Comparison of ENCODE assay signal across 26 cellular contexts in the genomic region with DNA sequence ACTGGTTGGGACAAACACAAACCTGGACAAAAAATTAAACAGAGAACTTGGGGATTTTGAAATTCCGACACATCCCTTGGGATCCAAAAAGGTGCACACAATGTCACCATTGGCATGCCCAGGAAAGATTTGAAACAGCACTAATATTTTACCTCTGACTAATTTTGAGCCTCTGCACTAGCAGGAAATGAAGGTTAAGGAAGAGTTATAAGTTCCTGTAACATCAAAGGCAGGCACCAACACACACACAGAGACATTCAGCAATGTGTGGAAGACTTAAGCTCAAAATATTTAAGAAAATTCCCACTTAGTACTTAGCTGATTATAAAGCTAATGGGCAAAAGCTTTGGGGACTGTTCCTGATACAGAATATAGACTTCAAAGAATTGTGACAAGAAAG.
DNase-seq lines count a peak whose midpoint lies in the region; ATAC-seq, FAIRE-seq and TF ChIP-seq lines count a peak whose summit lies in the region.
"Had no signal": no experiment of that assay in that cellular context is flagged by ENCODE, and none has a peak within 500 bp of the region (broad histone marks: within the 10 kb centered on the region; RNA-seq: fewer than 3 reads in every experiment).

No MANE protein-coding gene starts in this region.

- no peaks in the 10 kb centered on the region for H4K20me1 ChIP-seq in PC-3 (ENCODE audit: low read length)

- intact Hi-C loops in PC-3 (cut with micrococcal nuclease), result no loop called here
- intact Hi-C loops in cardiac septum (cut with DNase I), result no loop called here

- no peaks in the 10 kb centered on the region for H3K36me3 ChIP-seq in PC-3 (ENCODE audit: low read depth, low read length)
- no peaks in the 10 kb centered on the region for H3K36me3 ChIP-seq in trophoblast cell (ENCODE audit: control insufficient read depth in 1 of 2, insufficient read depth in 2 of 2, low read length in 2 of 2)
- H3K36me3 ChIP-seq: gastroesophageal sphincter, spleen had no signal

- no peak for ATAC-seq in PC-3
- ATAC-seq: gastroesophageal sphincter; stimulated activated naive CD8-positive, alpha-beta T cell treated with anti-CD3 and anti-CD28 coated beads, Interleukin-15, Interleukin-2, amounts not matched to agents 100 U/mL and 50 U/mL, for 24 hours had no signal

- H3K4me1 ChIP-seq in PC-3 (ENCODE audit: insufficient read depth, low read length), result no peaks in the 10 kb centered on the region
- no peaks in the 10 kb centered on the region for H3K4me1 ChIP-seq in trophoblast cell (ENCODE audit: control insufficient read depth in 1 of 2, insufficient read depth in 2 of 2, low read length in 2 of 2)
- H3K4me1 ChIP-seq: gastroesophageal sphincter, parathyroid adenoma, spleen had no signal

- H2AFZ ChIP-seq in PC-3 (ENCODE audit: low read length), result peak overlapping the region; percentile 41; the same call in 1 of the 2 replicates
- no peak overlapping the region for H2AFZ ChIP-seq in trophoblast cell (ENCODE audit: insufficient read depth, low read length, poor library complexity)
- H2AFZ ChIP-seq: parathyroid adenoma had no signal

- POLR2A ChIA-PET in PC-3 (lab: Charles Lee; ENCODE audit: unreplicated experiment), result no interaction called here

- H4K91ac ChIP-seq in trophoblast cell (ENCODE audit: low read depth, low read length), result no peak overlapping the region

- DNase-seq in HCEC 1CT (peak; percentile 75), PC-3 (no peak), epithelial cell of esophagus (ENCODE audit: low read depth) (peak; percentile 15), trophoblast cell (no peak), GM19239 (ENCODE audit: insufficient read length, low spot score) (no peak), cardiac septum (ENCODE audit: low spot score) (no peak), HFFc6 (no peak)
- DNase-seq: activated CD4-positive, alpha-beta T cell treated with anti-CD3 and anti-CD28 coated beads for 48 hours; amniotic stem cell; CD8-positive, alpha-beta memory T cell; DMS 273 treated with DMSO at 0.1 percent for 48 hours; NCI-H1105; NCI-H2029; NCI-H524; retina; SIG-M5; spleen; stimulated activated CD4-positive, alpha-beta T cell treated with anti-CD3 and anti-CD28 coated beads, Interleukin-2, amount 100 ng/mL, for 24 hours; stimulated activated naive CD8-positive, alpha-beta T cell treated with anti-CD3 and anti-CD28 coated beads, Interleukin-15, Interleukin-2, amounts not matched to agents 100 U/mL and 50 U/mL, for 24 hours; T-helper 9 cell had no signal

- H3K4ac ChIP-seq in trophoblast cell (ENCODE audit: low read depth, low read length), result no peak overlapping the region

- no peaks in the 10 kb centered on the region for H3K9me3 ChIP-seq in PC-3 (ENCODE audit: low read length)
- no peaks in the 10 kb centered on the region for H3K9me3 ChIP-seq in trophoblast cell (ENCODE audit: insufficient read depth, low read depth, low read length)
- H3K9me3 ChIP-seq: gastroesophageal sphincter had no signal

- no peak overlapping the region for H2BK12ac ChIP-seq in trophoblast cell (ENCODE audit: low read length)

- no peaks in the 10 kb centered on the region for H3K27me3 ChIP-seq in PC-3 (ENCODE audit: low read length)
- H3K27me3 ChIP-seq in trophoblast cell (ENCODE audit: insufficient read depth, low read length), result no peaks in the 10 kb centered on the region
- H3K27me3 ChIP-seq: gastroesophageal sphincter, spleen had no signal

- H3K79me1 ChIP-seq in trophoblast cell (ENCODE audit: low read length), result no peaks in the 10 kb centered on the region

- H3K9ac ChIP-seq in PC-3 (ENCODE audit: low read length) (no peak overlapping the region), trophoblast cell (ENCODE audit: low read length) (no peak overlapping the region)
- H3K9ac ChIP-seq: parathyroid adenoma had no signal

- H4K12ac ChIP-seq in trophoblast cell (ENCODE audit: low read depth, low read length), result no peak overlapping the region

- no peak overlapping the region for H3K14ac ChIP-seq in trophoblast cell (ENCODE audit: low read length)

- H3K27ac ChIP-seq in PC-3 (ENCODE audit: low read length) (no peak overlapping the region), trophoblast cell (ENCODE audit: low read depth, low read length) (peak overlapping the region; percentile 34)
- H3K27ac ChIP-seq: gastroesophageal sphincter, parathyroid adenoma, spleen had no signal

- H3K23ac ChIP-seq in trophoblast cell (ENCODE audit: low read length), result no peak overlapping the region

- H3K4me2 ChIP-seq in PC-3 (ENCODE audit: low read length), result no peak overlapping the region
- H3K4me2 ChIP-seq in trophoblast cell (ENCODE audit: low read length), result no peak overlapping the region

- no peaks in the 10 kb centered on the region for H3K36me3 Mint-ChIP-seq in HFFc6 (ENCODE audit: low read depth)
- H3K36me3 Mint-ChIP-seq: activated naive CD4-positive, alpha-beta T cell treated with anti-CD3 and anti-CD28 coated beads, Interleukin-2, amount 50 U/mL, for 24 hours; CD8-positive, alpha-beta memory T cell had no signal

- H3K4me1 Mint-ChIP-seq in HFFc6 (ENCODE audit: low read depth), result no peaks in the 10 kb centered on the region
- H3K4me1 Mint-ChIP-seq: activated naive CD4-positive, alpha-beta T cell treated with anti-CD3 and anti-CD28 coated beads, Interleukin-2, amount 50 U/mL, for 24 hours; CD8-positive, alpha-beta memory T cell; nephron had no signal

- H3K9me2 ChIP-seq in PC-3 (replicated peaks; ENCODE audit: low read length), result no peaks in the 10 kb centered on the region

- H3K79me2 ChIP-seq in PC-3 (ENCODE audit: low read length) (no peaks in the 10 kb centered on the region), trophoblast cell (ENCODE audit: control insufficient read depth, insufficient read depth, low read length, poor library complexity) (no peaks in the 10 kb centered on the region)
- H3K79me2 ChIP-seq: parathyroid adenoma had no signal

- H4K8ac ChIP-seq in trophoblast cell (ENCODE audit: low read depth, low read length), result no peak overlapping the region

- no peak for FAIRE-seq in GM19239 (lab: Jason Lieb, UNC)
- FAIRE-seq: endothelial cell of umbilical vein, GM18507 had no signal

- no TSS peak for BruUV-seq in PC-3 (replicated peaks; lab: Mats Ljungman, UMichigan)

- H3K18ac ChIP-seq in trophoblast cell (ENCODE audit: low read length), result no peak overlapping the region

- no peaks in the 10 kb centered on the region for H3K27me3 Mint-ChIP-seq in HFFc6 (ENCODE audit: insufficient read depth)
- H3K27me3 Mint-ChIP-seq: activated naive CD4-positive, alpha-beta T cell treated with anti-CD3 and anti-CD28 coated beads, Interleukin-2, amount 50 U/mL, for 24 hours; CD8-positive, alpha-beta memory T cell had no signal

- H3F3A ChIP-seq in PC-3 (ENCODE audit: low read length, unreplicated experiment), result no peaks in the 10 kb centered on the region

- peaks cover 16% of the 10 kb centered on the region; the same call in 1 of the 2 replicates for H3K9me3 Mint-ChIP-seq in HFFc6
- H3K9me3 Mint-ChIP-seq: activated naive CD4-positive, alpha-beta T cell treated with anti-CD3 and anti-CD28 coated beads, Interleukin-2, amount 50 U/mL, for 24 hours; nephron had no signal

- WGBS in trophoblast cell (ENCODE audit: extremely low coverage, insufficient coverage, insufficient read length), result no CpG with 5 or more reads among the region's 1 CpG

- H3K4me3 ChIP-seq in PC-3 (ENCODE audit: low read length) (no peak overlapping the region), epithelial cell of esophagus (ENCODE audit: low read length) (no peak overlapping the region), trophoblast cell (ENCODE audit: low read depth, low read length) (no peak overlapping the region)
- H3K4me3 ChIP-seq: gastroesophageal sphincter, spleen had no signal

- no peak overlapping the region for H2AK5ac ChIP-seq in trophoblast cell (ENCODE audit: low read length)

- no peak overlapping the region for H2BK5ac ChIP-seq in trophoblast cell (ENCODE audit: low read depth, low read length, poor library complexity)

- CTCF ChIA-PET in PC-3 (lab: Charles Lee), result no interaction called here

- no peak for TF ChIP-seq CTCF in PC-3 (conservative IDR thresholded peaks at IDR 0.05; ENCODE audit: low read depth, low read length)
- no peak for TF ChIP-seq CTCF in epithelial cell of esophagus (IDR thresholded peaks at IDR 0.05; ENCODE audit: insufficient read depth, low read depth, low read length, missing control alignments)
- no peak for TF ChIP-seq CTCF in HFFc6 (IDR thresholded peaks at IDR 0.05)

- H3K4me3 Mint-ChIP-seq in HFFc6, result no peak overlapping the region
- H3K4me3 Mint-ChIP-seq: activated naive CD4-positive, alpha-beta T cell treated with anti-CD3 and anti-CD28 coated beads, Interleukin-2, amount 50 U/mL, for 24 hours; CD8-positive, alpha-beta memory T cell; nephron had no signal

- no peak overlapping the region for H3K27ac Mint-ChIP-seq in HFFc6
- H3K27ac Mint-ChIP-seq: activated naive CD4-positive, alpha-beta T cell treated with anti-CD3 and anti-CD28 coated beads, Interleukin-2, amount 50 U/mL, for 24 hours; CD8-positive, alpha-beta memory T cell had no signal

- H2BK120ac ChIP-seq in trophoblast cell (ENCODE audit: insufficient read depth, low read length, poor library complexity), result no peak overlapping the region

Comparison
In these comparisons a context has a peak if more than half of its experiments do, and no peak if none do; other contexts are left out.
1. DNase-seq: peak in HCEC 1CT (single experiment) and epithelial cell of esophagus (single experiment); none in PC-3 (single experiment), trophoblast cell (0 of 2), GM19239 (single experiment), cardiac septum (single experiment) and HFFc6 (single experiment).